Comparison of ENCODE assay signal across 1 cellular context in genomic region chr9:85741112-85741874, GRCh38.
TF ChIP-seq lines count a peak whose summit lies in the region.

No MANE protein-coding gene starts in this region.

TF ChIP-seq in WTC11, 78 proteins besides CTCF, POLR2A, EP300 and RAD21 (continued from another document):
- TF ChIP-seq MYBL2 (CRISPR knock-in tag; IDR thresholded peaks at IDR 0.05) (0 out of 2 replicates have a peak, but pooled peaks have one; percentile 41), ATF2 (CRISPR knock-in tag; IDR thresholded peaks at IDR 0.05; ENCODE audit: borderline replicate concordance, low read depth) (no peak), SMAD4 (CRISPR knock-in tag; IDR thresholded peaks at IDR 0.05) (no peak), RELA (CRISPR knock-in tag; IDR thresholded peaks at IDR 0.05; ENCODE audit: borderline replicate concordance) (peak; percentile 24; the same call in 1 of the 2 replicates)
- TF ChIP-seq, protein P1, sequence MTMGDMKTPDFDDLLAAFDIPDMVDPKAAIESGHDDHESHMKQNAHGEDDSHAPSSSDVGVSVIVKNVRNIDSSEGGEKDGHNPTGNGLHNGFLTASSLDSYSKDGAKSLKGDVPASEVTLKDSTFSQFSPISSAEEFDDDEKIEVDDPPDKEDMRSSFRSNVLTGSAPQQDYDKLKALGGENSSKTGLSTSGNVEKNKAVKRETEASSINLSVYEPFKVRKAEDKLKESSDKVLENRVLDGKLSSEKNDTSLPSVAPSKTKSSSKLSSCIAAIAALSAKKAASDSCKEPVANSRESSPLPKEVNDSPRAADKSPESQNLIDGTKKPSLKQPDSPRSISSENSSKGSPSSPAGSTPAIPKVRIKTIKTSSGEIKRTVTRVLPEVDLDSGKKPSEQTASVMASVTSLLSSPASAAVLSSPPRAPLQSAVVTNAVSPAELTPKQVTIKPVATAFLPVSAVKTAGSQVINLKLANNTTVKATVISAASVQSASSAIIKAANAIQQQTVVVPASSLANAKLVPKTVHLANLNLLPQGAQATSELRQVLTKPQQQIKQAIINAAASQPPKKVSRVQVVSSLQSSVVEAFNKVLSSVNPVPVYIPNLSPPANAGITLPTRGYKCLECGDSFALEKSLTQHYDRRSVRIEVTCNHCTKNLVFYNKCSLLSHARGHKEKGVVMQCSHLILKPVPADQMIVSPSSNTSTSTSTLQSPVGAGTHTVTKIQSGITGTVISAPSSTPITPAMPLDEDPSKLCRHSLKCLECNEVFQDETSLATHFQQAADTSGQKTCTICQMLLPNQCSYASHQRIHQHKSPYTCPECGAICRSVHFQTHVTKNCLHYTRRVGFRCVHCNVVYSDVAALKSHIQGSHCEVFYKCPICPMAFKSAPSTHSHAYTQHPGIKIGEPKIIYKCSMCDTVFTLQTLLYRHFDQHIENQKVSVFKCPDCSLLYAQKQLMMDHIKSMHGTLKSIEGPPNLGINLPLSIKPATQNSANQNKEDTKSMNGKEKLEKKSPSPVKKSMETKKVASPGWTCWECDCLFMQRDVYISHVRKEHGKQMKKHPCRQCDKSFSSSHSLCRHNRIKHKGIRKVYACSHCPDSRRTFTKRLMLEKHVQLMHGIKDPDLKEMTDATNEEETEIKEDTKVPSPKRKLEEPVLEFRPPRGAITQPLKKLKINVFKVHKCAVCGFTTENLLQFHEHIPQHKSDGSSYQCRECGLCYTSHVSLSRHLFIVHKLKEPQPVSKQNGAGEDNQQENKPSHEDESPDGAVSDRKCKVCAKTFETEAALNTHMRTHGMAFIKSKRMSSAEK (CRISPR knock-in tag; IDR thresholded peaks at IDR 0.05; ENCODE audit: borderline replicate concordance): no peak
